9 cellular contexts compared by ENCODE assay signal in genomic region chr20:19692685-19693119, GRCh38.
A peak's percentile ranks its signal among the peaks of the same experiment; 100 is the strongest.
DNase-seq lines count a peak whose midpoint lies in the region; ATAC-seq, FAIRE-seq and TF ChIP-seq lines count a peak whose summit lies in the region.
"Had no signal": no experiment of that assay in that cellular context is flagged by ENCODE, and none has a peak within 500 bp of the region (broad histone marks: within the 10 kb centered on the region; RNA-seq: fewer than 3 reads in every experiment).

No MANE protein-coding gene starts in this region.

- H3K9me3 Mint-ChIP-seq in T-helper 2 cell treated with Interferon-gamma antibody and Interleukin-4, amounts not matched to agents 5 μg/mL and 100 μg/mL, for 36 hours = no peaks in the 10 kb centered on the region
- H3K9me3 Mint-ChIP-seq in brain (peaks cover 0 to 11% (median 2%) of the 10 kb centered on the region in 5 experiments), immature natural killer cell (no peaks in the 10 kb centered on the region)

- peaks cover 7% of the 10 kb centered on the region for H3K27me3 Mint-ChIP-seq in T-helper 2 cell treated with Interferon-gamma antibody and Interleukin-4, amounts not matched to agents 5 μg/mL and 100 μg/mL, for 36 hours (ENCODE audit: low read depth)
- H3K27me3 Mint-ChIP-seq in brain = peaks cover 6% of the 10 kb centered on the region
- peaks cover 0 to 5% (median 3%) of the 10 kb centered on the region in 3 donors for H3K27me3 Mint-ChIP-seq in immature natural killer cell (ENCODE audit: low read depth in 3 of 3)

- H3K36me3 Mint-ChIP-seq in T-helper 2 cell treated with Interferon-gamma antibody and Interleukin-4, amounts not matched to agents 5 μg/mL and 100 μg/mL, for 36 hours (ENCODE audit: low read depth) = no peaks in the 10 kb centered on the region
- peaks cover 11% of the 10 kb centered on the region for H3K36me3 Mint-ChIP-seq in brain
- no peaks in the 10 kb centered on the region for H3K36me3 Mint-ChIP-seq in immature natural killer cell

- ATAC-seq in GM18498 (IDR thresholded peaks at IDR 0.05; ENCODE audit: unreplicated experiment) (no peak), GM18858 (IDR thresholded peaks at IDR 0.05; ENCODE audit: unreplicated experiment) (no peak)

- H3K27ac Mint-ChIP-seq in T-helper 2 cell treated with Interferon-gamma antibody and Interleukin-4, amounts not matched to agents 5 μg/mL and 100 μg/mL, for 36 hours = no peak overlapping the region
- H3K27ac Mint-ChIP-seq in brain (peak overlapping the region in 2 of 5 experiments; percentile 7 to 17), immature natural killer cell (no peak overlapping the region)

- no peak overlapping the region for H3K4me3 Mint-ChIP-seq in T-helper 2 cell treated with Interferon-gamma antibody and Interleukin-4, amounts not matched to agents 5 μg/mL and 100 μg/mL, for 36 hours
- peak overlapping the region in 1 of 5 experiments; percentile 40 for H3K4me3 Mint-ChIP-seq in brain
- H3K4me3 Mint-ChIP-seq in immature natural killer cell = no peak overlapping the region

- no peak for FAIRE-seq in D721Med (lab: Jason Lieb, UNC)

- peak; percentile 85 for TF ChIP-seq CTCF in D721Med (IDR thresholded peaks at IDR 0.05; ENCODE audit: insufficient read depth, missing control alignments)
- peak; percentile 87 to 93 for TF ChIP-seq CTCF in brain (conservative IDR thresholded peaks at IDR 0.05)

- H3K4me3 ChIP-seq in Jurkat, Clone E6-1 (ENCODE audit: low read length) = no peak overlapping the region
- H3K4me3 ChIP-seq: SK-N-MC had no signal

- H3K4me1 Mint-ChIP-seq in T-helper 2 cell treated with Interferon-gamma antibody and Interleukin-4, amounts not matched to agents 5 μg/mL and 100 μg/mL, for 36 hours (ENCODE audit: low read depth) = no peaks in the 10 kb centered on the region
- H3K4me1 Mint-ChIP-seq in brain = no peaks in the 10 kb centered on the region
- no peaks in the 10 kb centered on the region for H3K4me1 Mint-ChIP-seq in immature natural killer cell

- DNase-seq in D721Med (ENCODE audit: insufficient read length, low spot score) (no peak), immature natural killer cell (peak in 2 of 3 donors; percentile 15 to 21)
- DNase-seq in Jurkat, Clone E6-1 (ENCODE audit: low read depth, low spot score) = peak; percentile 9
- DNase-seq in T-helper 2 cell treated with Interferon-gamma antibody and Interleukin-4, amounts not matched to agents 5 μg/mL and 100 μg/mL, for 36 hours (ENCODE audit: low spot score) = peak; percentile 12
- peak; percentile 41 for DNase-seq in stimulated activated CD4-positive, alpha-beta T cell treated with anti-CD3 and anti-CD28 coated beads, Interleukin-12 subunit alpha, Interleukin-12 subunit beta, amount 100 ng/mL, for 4 hours
